ENCODE assay signal across 31 cellular contexts in the genomic region with DNA sequence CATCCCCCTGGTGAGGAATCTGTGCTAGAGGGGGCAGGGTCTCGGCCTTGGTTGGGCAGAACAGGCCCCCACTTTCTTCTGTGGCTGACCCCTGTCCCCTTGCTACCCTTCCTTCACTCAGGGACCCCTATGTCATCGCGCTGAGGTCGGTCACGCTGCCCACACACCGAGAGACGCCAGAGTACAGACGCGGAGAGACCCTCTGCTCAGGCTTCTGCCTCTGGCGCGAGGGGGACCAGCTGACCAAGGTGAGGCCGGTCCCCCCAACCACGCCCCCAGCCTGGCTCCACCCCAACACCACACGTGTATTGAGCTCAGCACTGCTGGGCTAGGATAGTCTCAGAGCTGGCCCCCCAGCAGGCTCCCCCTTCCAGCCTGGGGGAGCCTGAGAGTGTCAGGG. TPM values are rescaled to one million over a fixed set of nuclear protein-coding genes. Genes with fewer than 3 reads are reported as not detected.
"Had no signal": no experiment of that assay in that cellular context is flagged by ENCODE, and none has a peak within 500 bp of the region (broad histone marks: within the 10 kb centered on the region; RNA-seq: fewer than 3 reads in every experiment).

No MANE protein-coding gene starts in this region.

- H3K4me1 ChIP-seq: gastrocnemius medialis, parathyroid adenoma, right lobe of liver, testis, upper lobe of right lung, uterus had no signal

- ATAC-seq: esophagus mucosa; gastrocnemius medialis; left lobe of liver; naive thymus-derived CD4-positive, alpha-beta T cell; right lobe of liver; stimulated activated memory B cell treated with anti-CD40 and anti-IgM and Interleukin-4, amounts not matched to agents 10 μg/mL and 1 μg/mL and 100 μg/mL, for 72 hours; stimulated activated naive CD8-positive, alpha-beta T cell treated with anti-CD3 and anti-CD28 coated beads, Interleukin-15, Interleukin-2, amounts not matched to agents 100 U/mL and 50 U/mL, for 24 hours; upper lobe of right lung had no signal

- H3K27ac ChIP-seq: dorsolateral prefrontal cortex, epithelial cell of prostate, gastrocnemius medialis, neutrophil, parathyroid adenoma, right lobe of liver, testis, tibial artery, upper lobe of right lung, uterus had no signal

- H3K4me2 ChIP-seq: smooth muscle cell had no signal

- H3K79me2 ChIP-seq: parathyroid adenoma had no signal

- DNase-seq: dorsolateral prefrontal cortex; effector CD4-positive, alpha-beta T cell; foreskin fibroblast; gastrocnemius medialis; head of caudate nucleus; kidney; naive thymus-derived CD4-positive, alpha-beta T cell; right lobe of liver; stimulated activated CD4-positive, alpha-beta T cell treated with anti-CD3 and anti-CD28 coated beads, Interleukin-2, amount 100 ng/mL, for 24 hours; stimulated activated CD4-positive, alpha-beta T cell treated with anti-CD3 and anti-CD28 coated beads, Interleukin-4, amount 100 ng/mL, for 24 hours; stimulated activated naive CD8-positive, alpha-beta T cell treated with anti-CD3 and anti-CD28 coated beads, Interleukin-15, Interleukin-2, amounts not matched to agents 100 U/mL and 50 U/mL, for 24 hours; substantia nigra; testis; tibial artery; upper lobe of right lung had no signal

- H3K27me3 Mint-ChIP-seq: naive thymus-derived CD4-positive, alpha-beta T cell; progenitor cell of endocrine pancreas had no signal

- H2AFZ ChIP-seq: parathyroid adenoma had no signal

- H3K27me3 ChIP-seq: dorsolateral prefrontal cortex, gastrocnemius medialis, neutrophil, right lobe of liver, testis, tibial artery, upper lobe of right lung, uterus had no signal

- H3K36me3 Mint-ChIP-seq: memory B cell; mesothelial cell of epicardium; naive thymus-derived CD4-positive, alpha-beta T cell; stimulated activated memory B cell treated with anti-CD40 and anti-IgM and Interleukin-4, amounts not matched to agents 10 μg/mL and 1 μg/mL and 100 μg/mL, for 72 hours had no signal

- H3K4me1 Mint-ChIP-seq: mesothelial cell of epicardium had no signal

- H3K9me3 Mint-ChIP-seq: memory B cell; mesothelial cell of epicardium; stimulated activated memory B cell treated with anti-CD40 and anti-IgM and Interleukin-4, amounts not matched to agents 10 μg/mL and 1 μg/mL and 100 μg/mL, for 72 hours had no signal

- H3K4me3 ChIP-seq: dorsolateral prefrontal cortex, gastrocnemius medialis, lung, right lobe of liver, smooth muscle cell, testis, tibial artery, upper lobe of right lung, uterus had no signal

- H3K36me3 ChIP-seq: right lobe of liver, upper lobe of right lung, uterus had no signal

- H3K9me3 ChIP-seq: gastrocnemius medialis, neutrophil, right lobe of liver, testis, tibial artery, upper lobe of right lung, uterus had no signal

- H3K27ac Mint-ChIP-seq: memory B cell; mesothelial cell of epicardium; progenitor cell of endocrine pancreas; stimulated activated memory B cell treated with anti-CD40 and anti-IgM and Interleukin-4, amounts not matched to agents 10 μg/mL and 1 μg/mL and 100 μg/mL, for 72 hours had no signal

- H3K4me3 Mint-ChIP-seq: memory B cell; mesothelial cell of epicardium; naive thymus-derived CD4-positive, alpha-beta T cell; stimulated activated memory B cell treated with anti-CD40 and anti-IgM and Interleukin-4, amounts not matched to agents 10 μg/mL and 1 μg/mL and 100 μg/mL, for 72 hours had no signal

RNA-seq across cellular contexts. Expression of gene FAM151A, which starts 15.5 kb away (rescaled TPM):
- total RNA-seq: cerebellum; dorsolateral prefrontal cortex; esophagus mucosa; gastrocnemius medialis; glomerular endothelial cell; kidney; lung; mesothelial cell of epicardium; mucosa of gallbladder; naive thymus-derived CD4-positive, alpha-beta T cell; progenitor cell of endocrine pancreas; smooth muscle cell; upper lobe of right lung; uterus had no signal
- polyA plus RNA-seq: naive thymus-derived CD4-positive, alpha-beta T cell; neural cell; smooth muscle cell had no signal

RNA-seq across cellular contexts. Expression of gene MROH7, which starts 33.8 kb away (rescaled TPM):
- total RNA-seq: glomerular endothelial cell had no signal
- polyA plus RNA-seq: naive thymus-derived CD4-positive, alpha-beta T cell; neural cell had no signal

RNA-seq across cellular contexts. Expression of gene ACOT11, which starts 59.8 kb away (rescaled TPM):
- polyA plus RNA-seq: neural cell had no signal
